28 cellular contexts compared by ENCODE assay signal in genomic region chr12:53056296-53056695, GRCh38. TPM values are rescaled to one million over a fixed set of nuclear protein-coding genes. Genes with fewer than 3 reads are reported as not detected.
DNase-seq lines count a peak whose midpoint lies in the region; ATAC-seq and TF ChIP-seq lines count a peak whose summit lies in the region.
"Had no signal": no experiment of that assay in that cellular context is flagged by ENCODE, and none has a peak within 500 bp of the region (broad histone marks: within the 10 kb centered on the region; RNA-seq: fewer than 3 reads in every experiment).

No MANE protein-coding gene starts in this region.

- H3K27me3 Mint-ChIP-seq in activated T-cell treated with anti-CD3 and anti-CD28 coated beads, Interleukin-2, amount 50 U/mL, for 24 hours: no peaks in the 10 kb centered on the region
- H3K27me3 Mint-ChIP-seq in neural crest cell (ENCODE audit: low read depth): no peaks in the 10 kb centered on the region
- peaks cover 6 to 11% of the 10 kb centered on the region in 2 donors for H3K27me3 Mint-ChIP-seq in stimulated activated naive B cell treated with anti-CD40 and anti-IgM and Interleukin-4, amounts not matched to agents 10 μg/mL and 1 μg/mL and 100 μg/mL, for 72 hours

- peaks cover 26 to 50% (median 37%) of the 10 kb centered on the region in 4 donors for H3K4me1 ChIP-seq in transverse colon

- H3K27ac ChIP-seq in transverse colon: no peak overlapping the region

- no peak for TF ChIP-seq EP300 in transverse colon (IDR thresholded peaks at IDR 0.05; ENCODE audit: low read depth)

- H3K4me3 Mint-ChIP-seq in activated T-cell treated with anti-CD3 and anti-CD28 coated beads, Interleukin-2, amount 50 U/mL, for 24 hours: no peak overlapping the region
- H3K4me3 Mint-ChIP-seq in neural crest cell: peak overlapping the region; percentile 72
- H3K4me3 Mint-ChIP-seq in stimulated activated naive B cell treated with anti-CD40 and anti-IgM and Interleukin-4, amounts not matched to agents 10 μg/mL and 1 μg/mL and 100 μg/mL, for 72 hours: no peak overlapping the region
- H3K4me3 Mint-ChIP-seq: activated naive CD4-positive, alpha-beta T cell treated with anti-CD3 and anti-CD28 coated beads for 36 hours; activated T-cell treated with anti-CD3 and anti-CD28 coated beads, Interleukin-2, amount 50 U/mL, for 4 hours; endodermal cell; memory B cell had no signal

- WGBS in transverse colon (ENCODE audit: low coverage in 1 of 2), 2 donors: 78 to 85% methylated on average over 5 of the region's 5 CpGs

- H3K4me3 ChIP-seq in choroid plexus epithelial cell (ENCODE audit: low read depth, low read length): no peak overlapping the region
- no peak overlapping the region for H3K4me3 ChIP-seq in transverse colon
- H3K4me3 ChIP-seq: GM12878, thoracic aorta had no signal

- peaks cover 3% of the 10 kb centered on the region for H3K36me3 Mint-ChIP-seq in activated T-cell treated with anti-CD3 and anti-CD28 coated beads, Interleukin-2, amount 50 U/mL, for 24 hours (ENCODE audit: low read depth)
- no peaks in the 10 kb centered on the region for H3K36me3 Mint-ChIP-seq in neural crest cell (ENCODE audit: low read depth)
- H3K36me3 Mint-ChIP-seq in stimulated activated naive B cell treated with anti-CD40 and anti-IgM and Interleukin-4, amounts not matched to agents 10 μg/mL and 1 μg/mL and 100 μg/mL, for 72 hours: peaks cover 0 to 3% of the 10 kb centered on the region in 2 donors
- H3K36me3 Mint-ChIP-seq: memory B cell, naive B cell had no signal

- TF ChIP-seq POLR2A in transverse colon (IDR thresholded peaks at IDR 0.05): no peak

- no peaks in the 10 kb centered on the region for H3K36me3 ChIP-seq in transverse colon
- H3K36me3 ChIP-seq: BE2C had no signal

- H3K27ac Mint-ChIP-seq in activated T-cell treated with anti-CD3 and anti-CD28 coated beads, Interleukin-2, amount 50 U/mL, for 24 hours: no peak overlapping the region
- no peak overlapping the region for H3K27ac Mint-ChIP-seq in neural crest cell (ENCODE audit: unreplicated experiment)
- H3K27ac Mint-ChIP-seq in stimulated activated naive B cell treated with anti-CD40 and anti-IgM and Interleukin-4, amounts not matched to agents 10 μg/mL and 1 μg/mL and 100 μg/mL, for 72 hours: no peak overlapping the region
- H3K27ac Mint-ChIP-seq: activated naive CD4-positive, alpha-beta T cell treated with anti-CD3 and anti-CD28 coated beads for 36 hours; endodermal cell; memory B cell; stimulated activated effector memory CD8-positive, alpha-beta T cell treated with anti-CD3 and anti-CD28 coated beads, Interleukin-12 subunit alpha, Interleukin-12 subunit beta, amount 100 ng/mL, for 72 hours had no signal

- H3K9me3 Mint-ChIP-seq in activated T-cell treated with anti-CD3 and anti-CD28 coated beads, Interleukin-2, amount 50 U/mL, for 24 hours: no peaks in the 10 kb centered on the region
- H3K9me3 Mint-ChIP-seq in neural crest cell: no peaks in the 10 kb centered on the region
- no peaks in the 10 kb centered on the region for H3K9me3 Mint-ChIP-seq in stimulated activated naive B cell treated with anti-CD40 and anti-IgM and Interleukin-4, amounts not matched to agents 10 μg/mL and 1 μg/mL and 100 μg/mL, for 72 hours
- H3K9me3 Mint-ChIP-seq: activated naive CD4-positive, alpha-beta T cell treated with anti-CD3 and anti-CD28 coated beads for 36 hours; activated T-cell treated with anti-CD3 and anti-CD28 coated beads, Interleukin-2, amount 50 U/mL, for 4 hours; endodermal cell; memory B cell; naive B cell; stimulated activated effector memory CD8-positive, alpha-beta T cell treated with anti-CD3 and anti-CD28 coated beads, Interleukin-12 subunit alpha, Interleukin-12 subunit beta, amount 100 ng/mL, for 72 hours had no signal

- ATAC-seq in stimulated activated naive B cell treated with anti-CD40 and anti-IgM and Interleukin-4, amounts not matched to agents 10 μg/mL and 1 μg/mL and 100 μg/mL, for 72 hours (replicated peaks): no peak
- ATAC-seq in HG02759 (IDR thresholded peaks at IDR 0.05; ENCODE audit: unreplicated experiment): no peak
- ATAC-seq: activated T-cell treated with anti-CD3 and anti-CD28 coated beads, Interleukin-2, amount 50 U/mL, for 4 hours; GM12878; stimulated activated effector memory CD8-positive, alpha-beta T cell treated with anti-CD3 and anti-CD28 coated beads, Interleukin-12 subunit alpha, Interleukin-12 subunit beta, amount 100 ng/mL, for 72 hours had no signal

- no peaks in the 10 kb centered on the region for H3K9me3 ChIP-seq in transverse colon
- H3K9me3 ChIP-seq: BE2C, thoracic aorta had no signal

- peaks cover 10% of the 10 kb centered on the region for H3K4me1 Mint-ChIP-seq in activated T-cell treated with anti-CD3 and anti-CD28 coated beads, Interleukin-2, amount 50 U/mL, for 24 hours (ENCODE audit: low read depth)
- H3K4me1 Mint-ChIP-seq in neural crest cell: peaks cover 28% of the 10 kb centered on the region
- peaks cover 12 to 15% of the 10 kb centered on the region in 2 donors for H3K4me1 Mint-ChIP-seq in stimulated activated naive B cell treated with anti-CD40 and anti-IgM and Interleukin-4, amounts not matched to agents 10 μg/mL and 1 μg/mL and 100 μg/mL, for 72 hours

- intact Hi-C loops in transverse colon (cut with DNase I; ENCODE audit: low total_unique reads): no loop called here

- no peaks in the 10 kb centered on the region for H3K27me3 ChIP-seq in transverse colon
- H3K27me3 ChIP-seq: BE2C had no signal

- in situ Hi-C loops in transverse colon (cut with MboI; ENCODE audit: low pct_ligation_motif_present in 1 of 4, low pct_unique_long_range_greater_than_20kb in 1 of 4, low sequenced_read_pairs in 3 of 4): loop anchor here in 2 of 4 donors (25.0 kb wide), 2 partner anchors 131 to 231 kb away; partner anchors contain the start of genes CSAD (in 1 of the 2), MYG1 (in 1 of the 2), PFDN5 (in 1 of the 2) and ZNF740 (in 1 of the 2)

- no peak for TF ChIP-seq CTCF in choroid plexus epithelial cell (conservative IDR thresholded peaks at IDR 0.05; ENCODE audit: low read depth, low read length)
- no peak for TF ChIP-seq CTCF in neural crest cell (conservative IDR thresholded peaks at IDR 0.05)
- no peak for TF ChIP-seq CTCF in transverse colon (IDR thresholded peaks at IDR 0.05)

- peak; percentile 12 for DNase-seq in activated T-cell treated with anti-CD3 and anti-CD28 coated beads, Interleukin-2, amount 50 U/mL, for 1 hour
- DNase-seq in activated T-cell treated with anti-CD3 and anti-CD28 coated beads, Interleukin-2, amount 50 U/mL, for 24 hours: no peak
- DNase-seq in choroid plexus epithelial cell (ENCODE audit: low read depth): peak; percentile 40
- DNase-seq in neural crest cell (ENCODE audit: low read depth, low spot score): no peak
- peak; percentile 4 for DNase-seq in transverse colon
- DNase-seq in stimulated activated naive B cell treated with anti-CD40 and anti-IgM and Interleukin-4, amounts not matched to agents 10 μg/mL and 1 μg/mL and 100 μg/mL, for 72 hours: no peak
- no peak for DNase-seq in D341Med (ENCODE audit: low spot score)
- DNase-seq: activated CD4-positive, CD25-positive, alpha-beta regulatory T cell treated with anti-CD3 and anti-CD28 coated beads, Interleukin-2, amount 50 U/mL, for 72 hours; activated naive CD4-positive, alpha-beta T cell treated with anti-CD3 and anti-CD28 coated beads for 36 hours; activated T-cell treated with anti-CD3 and anti-CD28 coated beads, Interleukin-2, amount 50 U/mL, for 4 hours; BE2C; DMS79; Karpas-422; naive B cell; NCI-H1048; NCI-H2029 treated with DMSO at 0.1 percent for 48 hours; NCI-H446; OCI-M1; Right ventricle myocardium superior; stimulated activated CD4-positive, alpha-beta T cell treated with anti-CD3 and anti-CD28 coated beads, Interleukin-1b, Interleukin-23, amount 100 ng/mL, for 48 hours; SW 1271 had no signal

RNA-seq across cellular contexts. Expression of gene TNS2, which starts 6.4 kb away (rescaled TPM):
- total RNA-seq in neural crest cell (14.2 and 22.8 TPM in 2 replicates), transverse colon (100 to 1,000 TPM in 2 of 4 donors, 10 to 100 TPM in 2; 48.2 to 397 (median 169) TPM)

RNA-seq across cellular contexts. Expression of gene SPRYD3, which starts 22.9 kb away (rescaled TPM):
- total RNA-seq in neural crest cell (8.8 and 11.2 TPM in 2 replicates), transverse colon (10 to 100 TPM; 10.1 to 27.0 (median 21.9) TPM)

RNA-seq across cellular contexts. Expression of gene IGFBP6, which starts 41.2 kb away (rescaled TPM):
- total RNA-seq in neural crest cell (0.72 and 0.73 TPM in 2 replicates), transverse colon (100 to 1,000 TPM in 1 of 4 donors, 10 to 100 TPM in 3; 38.5 to 106 (median 94.5) TPM)

RNA-seq across cellular contexts. Expression of gene SOAT2, which starts 47.0 kb away (rescaled TPM):
- total RNA-seq in neural crest cell (not detected in 2 replicates), transverse colon (under 1 TPM in 1 of 4 donors, not detected in 3; 0.41 TPM)
- total RNA-seq: A172, Right ventricle myocardium superior had no signal

RNA-seq across cellular contexts. Expression of gene EIF4B, which starts 50.0 kb away (rescaled TPM):
- total RNA-seq in neural crest cell: 514 and 527 TPM in 2 replicates
- 100 to 1,000 TPM; 175 to 383 (median 261) TPM for total RNA-seq in transverse colon

Comparison
In these comparisons a context has a peak if more than half of its experiments do, and no peak if none do; other contexts are left out.
1. DNase-seq: peak in activated T-cell treated with anti-CD3 and anti-CD28 coated beads, Interleukin-2, amount 50 U/mL, for 1 hour (single experiment), choroid plexus epithelial cell (single experiment) and transverse colon (single experiment); none in activated T-cell treated with anti-CD3 and anti-CD28 coated beads, Interleukin-2, amount 50 U/mL, for 24 hours (single experiment), neural crest cell (single experiment), stimulated activated naive B cell treated with anti-CD40 and anti-IgM and Interleukin-4, amounts not matched to agents 10 μg/mL and 1 μg/mL and 100 μg/mL, for 72 hours (single experiment) and D341Med (single experiment).
2. RNA of gene IGFBP6, which starts 41.2 kb away (total RNA-seq): 38.5 to 106 TPM in transverse colon; 0.72 to 0.73 TPM in neural crest cell; every median in the first group is over 10 times any median in the second.